In the genomic region with DNA sequence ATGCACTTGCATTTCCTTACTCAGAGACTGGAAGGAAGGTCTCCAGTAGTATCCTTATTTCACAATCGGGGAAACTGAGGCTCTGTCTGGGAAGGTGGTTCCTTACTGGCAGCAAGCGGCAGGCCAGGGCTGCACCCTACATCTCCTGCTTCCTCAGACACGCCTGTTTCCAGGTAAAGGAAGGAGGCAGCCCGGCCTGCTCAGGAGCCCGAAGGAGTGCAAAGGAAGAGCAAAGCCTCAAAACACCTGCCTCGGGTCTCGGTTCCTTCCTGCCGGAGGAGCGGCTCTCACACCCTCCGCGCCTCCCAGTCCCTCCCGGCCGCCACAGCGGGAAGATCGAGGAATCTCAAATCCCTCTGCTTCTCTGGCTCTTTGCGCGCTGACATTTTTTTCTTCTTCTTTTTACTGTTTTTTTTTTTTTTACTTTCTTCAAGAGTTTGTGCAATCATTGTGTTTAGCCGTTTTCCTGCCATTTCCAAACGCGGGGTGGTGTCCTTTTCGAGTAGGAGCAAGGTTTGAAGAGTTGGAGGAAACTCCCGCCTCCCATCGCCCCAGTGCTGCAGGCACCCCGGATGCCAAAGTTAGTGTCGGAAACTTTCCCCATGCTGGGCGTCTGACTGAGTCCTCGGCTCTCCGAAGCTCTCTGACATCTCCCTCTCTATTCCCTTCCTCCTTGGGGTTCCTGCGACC, we compare ENCODE assay signal across 8 cellular contexts. TPM values are rescaled to one million over a fixed set of nuclear protein-coding genes. Genes with fewer than 3 reads are reported as not detected.
DNase-seq lines count a peak whose midpoint lies in the region; ATAC-seq and TF ChIP-seq lines count a peak whose summit lies in the region.

No MANE protein-coding gene starts in this region.

- TF ChIP-seq CTCF in NB4 (IDR thresholded peaks at IDR 0.05; ENCODE audit: low read depth, low read length): no peak
- TF ChIP-seq CTCF in breast epithelium (IDR thresholded peaks at IDR 0.05): peak in 1 of 3 donors; percentile 2

- peaks cover 4% of the 10 kb centered on the region for H3K9me3 Mint-ChIP-seq in activated CD4-positive, alpha-beta T cell treated with anti-CD3 and anti-CD28 coated beads for 36 hours (ENCODE audit: low read depth)

- no peak overlapping the region for H3K27ac Mint-ChIP-seq in activated CD4-positive, alpha-beta T cell treated with anti-CD3 and anti-CD28 coated beads for 36 hours

- intact Hi-C loops in activated CD4-positive, alpha-beta T cell treated with anti-CD3 and anti-CD28 coated beads for 36 hours (cut with DNase I, micrococcal nuclease): loop anchor here (1.0 to 5.0 kb wide), 3 partner anchors 52 to 178 kb away; no protein-coding TSS in a partner anchor
- intact Hi-C loops in breast epithelium (cut with DNase I; ENCODE audit: low total_unique reads): no loop called here

- POLR2A ChIA-PET in activated CD4-positive, alpha-beta T cell treated with anti-CD3 and anti-CD28 coated beads for 36 hours (lab: Charles Lee): no interaction called here

- no peaks in the 10 kb centered on the region for H3K36me3 ChIP-seq in breast epithelium

- H3K4me1 Mint-ChIP-seq in activated CD4-positive, alpha-beta T cell treated with anti-CD3 and anti-CD28 coated beads for 36 hours: peaks cover 17% of the 10 kb centered on the region

- peak; percentile 20 for DNase-seq in activated CD4-positive, alpha-beta T cell treated with anti-CD3 and anti-CD28 coated beads for 36 hours
- no peak for DNase-seq in activated CD4-positive, alpha-beta T cell treated with anti-CD3 and anti-CD28 coated beads, Interleukin-2, amount 50 U/mL, for 4 hours
- peak; percentile 54 for DNase-seq in NB4 (ENCODE audit: low read depth)
- peak in 1 of 2 donors; percentile 44 for DNase-seq in breast epithelium (ENCODE audit: low spot score in 2 of 2)
- peak; percentile 30 for DNase-seq in stromal cell of bone marrow (ENCODE audit: low read depth)

- no peaks in the 10 kb centered on the region for H3K9me3 ChIP-seq in breast epithelium

- peaks cover 57% of the 10 kb centered on the region for H3K27me3 Mint-ChIP-seq in activated CD4-positive, alpha-beta T cell treated with anti-CD3 and anti-CD28 coated beads for 36 hours

- no peaks in the 10 kb centered on the region for H3K27me3 ChIP-seq in breast epithelium
- H3K27me3 ChIP-seq in layer of hippocampus (ENCODE audit: control insufficient read depth, insufficient read depth, low read length): no peaks in the 10 kb centered on the region

- H3K4me1 ChIP-seq in breast epithelium: no peaks in the 10 kb centered on the region

- H3K27ac ChIP-seq in breast epithelium (peak overlapping the region; percentile 80 to 81), layer of hippocampus (ENCODE audit: low read depth, low read length) (peak overlapping the region; percentile 78)

- TF ChIP-seq POLR2A in NB4 (IDR thresholded peaks at IDR 0.05; ENCODE audit: extremely low read depth, insufficient read length): no peak
- TF ChIP-seq POLR2A in breast epithelium (IDR thresholded peaks at IDR 0.05): no peak

- no peak overlapping the region for H3K4me3 ChIP-seq in NB4 (ENCODE audit: low read depth, low read length)
- H3K4me3 ChIP-seq in breast epithelium: peak overlapping the region; percentile 60 to 81 (median 63)

- no peaks in the 10 kb centered on the region for H3K36me3 Mint-ChIP-seq in activated CD4-positive, alpha-beta T cell treated with anti-CD3 and anti-CD28 coated beads for 36 hours (ENCODE audit: low read depth)

- CTCF ChIA-PET in activated CD4-positive, alpha-beta T cell treated with anti-CD3 and anti-CD28 coated beads for 36 hours (lab: Charles Lee): interaction anchor here (1.3 kb wide), 2 partner anchors 31 to 35 kb away, joined by 3 to 8 read pairs; no protein-coding TSS in a partner anchor

- peak; percentile 51 for ATAC-seq in activated CD4-positive, alpha-beta T cell treated with anti-CD3 and anti-CD28 coated beads for 36 hours
- ATAC-seq in HG03139 (IDR thresholded peaks at IDR 0.05; ENCODE audit: unreplicated experiment): no peak
- no peak for ATAC-seq in GM21423 (IDR thresholded peaks at IDR 0.05; ENCODE audit: unreplicated experiment)

- peak overlapping the region; percentile 53 for H3K4me3 Mint-ChIP-seq in activated CD4-positive, alpha-beta T cell treated with anti-CD3 and anti-CD28 coated beads for 36 hours

RNA-seq across cellular contexts. Expression of gene GGTA1, which starts 1.0 kb away (rescaled TPM):
- total RNA-seq in activated CD4-positive, alpha-beta T cell treated with anti-CD3 and anti-CD28 coated beads for 36 hours: not detected
- 10 to 100 TPM in 2 of 3 donors, 1 to 10 TPM in 1; 6.2 to 29.6 (median 11.4) TPM for total RNA-seq in breast epithelium

Comparison
In these comparisons a context has a peak if more than half of its experiments do, and no peak if none do; other contexts are left out.
1. DNase-seq: peak in activated CD4-positive, alpha-beta T cell treated with anti-CD3 and anti-CD28 coated beads for 36 hours (single experiment), NB4 (single experiment) and stromal cell of bone marrow (single experiment); none in activated CD4-positive, alpha-beta T cell treated with anti-CD3 and anti-CD28 coated beads, Interleukin-2, amount 50 U/mL, for 4 hours (0 of 2).
2. RNA of gene GGTA1, which starts 1.0 kb away (total RNA-seq): 6.2 to 29.6 TPM in breast epithelium; not detected in activated CD4-positive, alpha-beta T cell treated with anti-CD3 and anti-CD28 coated beads for 36 hours; every median in the first group is over 4 times any median in the second.